8 cellular contexts compared by ENCODE assay signal in genomic region chr17:9021985-9022552, GRCh38. TPM values are rescaled to one million over a fixed set of nuclear protein-coding genes. Genes with fewer than 3 reads are reported as not detected.
A peak's percentile ranks its signal among the peaks of the same experiment; 100 is the strongest.
DNase-seq lines count a peak whose midpoint lies in the region; ATAC-seq and TF ChIP-seq lines count a peak whose summit lies in the region.

No MANE protein-coding gene starts in this region.

- no peak for TF ChIP-seq EP300 in gastroesophageal sphincter (IDR thresholded peaks at IDR 0.05)
- TF ChIP-seq EP300 in ovary (IDR thresholded peaks at IDR 0.05) = no peak

- ATAC-seq in activated CD8-positive, alpha-beta T cell treated with anti-CD3 and anti-CD28 coated beads, Interleukin-2, amount 10 ng/mL, durations not matched to agents 7 days and 5 days = peak; percentile 20
- ATAC-seq in gastroesophageal sphincter = peak; percentile 62

- peaks cover 7% of the 10 kb centered on the region for H3K4me1 Mint-ChIP-seq in activated CD4-positive, alpha-beta T cell treated with anti-CD3 and anti-CD28 coated beads, Interleukin-2, amount 10 ng/mL, durations not matched to agents 7 days and 5 days
- peaks cover 8% of the 10 kb centered on the region for H3K4me1 Mint-ChIP-seq in activated CD8-positive, alpha-beta T cell treated with anti-CD3 and anti-CD28 coated beads, Interleukin-2, amount 10 ng/mL, durations not matched to agents 7 days and 5 days (ENCODE audit: low read depth)

- H3K27ac ChIP-seq in gastroesophageal sphincter = peak overlapping the region; percentile 89 to 97 (median 90)
- H3K27ac ChIP-seq in ovary = no peak overlapping the region

- H3K9me3 Mint-ChIP-seq in activated CD4-positive, alpha-beta T cell treated with anti-CD3 and anti-CD28 coated beads, Interleukin-2, amount 10 ng/mL, durations not matched to agents 7 days and 5 days = no peaks in the 10 kb centered on the region
- no peaks in the 10 kb centered on the region for H3K9me3 Mint-ChIP-seq in activated CD8-positive, alpha-beta T cell treated with anti-CD3 and anti-CD28 coated beads, Interleukin-2, amount 10 ng/mL, durations not matched to agents 7 days and 5 days (ENCODE audit: insufficient read depth)

- WGBS in gastroesophageal sphincter (ENCODE audit: low coverage in 1 of 2), 2 donors = 0% methylated on average over 1 of the region's 76 CpGs; no CpG with 5 or more reads in 1 of the 2 donors
- WGBS in ovary, 3 donors = 0 to 1% (median 0%) methylated on average over 39 to 76 of the region's 76 CpGs

- H3K9me3 ChIP-seq in gastroesophageal sphincter (no peaks in the 10 kb centered on the region), ovary (no peaks in the 10 kb centered on the region)

- TF ChIP-seq CTCF in gastroesophageal sphincter (IDR thresholded peaks at IDR 0.05) (peak in 1 of 4 experiments; percentile 12), ovary (IDR thresholded peaks at IDR 0.05) (no peak)

- H3K4me3 Mint-ChIP-seq in activated CD4-positive, alpha-beta T cell treated with anti-CD3 and anti-CD28 coated beads, Interleukin-2, amount 10 ng/mL, durations not matched to agents 7 days and 5 days = peak overlapping the region; percentile 35
- peak overlapping the region; percentile 77 for H3K4me3 Mint-ChIP-seq in activated CD8-positive, alpha-beta T cell treated with anti-CD3 and anti-CD28 coated beads, Interleukin-2, amount 10 ng/mL, durations not matched to agents 7 days and 5 days

- peaks cover 62% of the 10 kb centered on the region for H3K27me3 Mint-ChIP-seq in activated CD4-positive, alpha-beta T cell treated with anti-CD3 and anti-CD28 coated beads, Interleukin-2, amount 10 ng/mL, durations not matched to agents 7 days and 5 days
- peaks cover 58% of the 10 kb centered on the region for H3K27me3 Mint-ChIP-seq in activated CD8-positive, alpha-beta T cell treated with anti-CD3 and anti-CD28 coated beads, Interleukin-2, amount 10 ng/mL, durations not matched to agents 7 days and 5 days (ENCODE audit: low read depth)

- POLR2A ChIA-PET in activated CD4-positive, alpha-beta T cell treated with anti-CD3 and anti-CD28 coated beads, Interleukin-2, amount 10 ng/mL, durations not matched to agents 7 days and 5 days (lab: Charles Lee) = no interaction called here
- POLR2A ChIA-PET in activated CD8-positive, alpha-beta T cell treated with anti-CD3 and anti-CD28 coated beads, Interleukin-2, amount 10 ng/mL, durations not matched to agents 7 days and 5 days (lab: Charles Lee) = no interaction called here

- peaks cover 15% of the 10 kb centered on the region for H3K27me3 ChIP-seq in gastroesophageal sphincter
- H3K27me3 ChIP-seq in ovary = no peaks in the 10 kb centered on the region

- H3K36me3 Mint-ChIP-seq in activated CD4-positive, alpha-beta T cell treated with anti-CD3 and anti-CD28 coated beads, Interleukin-2, amount 10 ng/mL, durations not matched to agents 7 days and 5 days (ENCODE audit: low read depth) = peaks cover 3% of the 10 kb centered on the region
- H3K36me3 Mint-ChIP-seq in activated CD8-positive, alpha-beta T cell treated with anti-CD3 and anti-CD28 coated beads, Interleukin-2, amount 10 ng/mL, durations not matched to agents 7 days and 5 days (ENCODE audit: low read depth) = peaks cover 3% of the 10 kb centered on the region

- TF ChIP-seq POLR2A in gastroesophageal sphincter (IDR thresholded peaks at IDR 0.05) (peak in 1 of 2 donors; percentile 48), ovary (IDR thresholded peaks at IDR 0.05) (no peak)

- H3K4me1 ChIP-seq in gastroesophageal sphincter (peaks cover 0 to 64% (median 14%) of the 10 kb centered on the region in 3 donors), ovary (ENCODE audit: insufficient read depth) (peaks cover 8% of the 10 kb centered on the region)

- DNase-seq in activated CD4-positive, alpha-beta T cell treated with anti-CD3 and anti-CD28 coated beads, Interleukin-2, amount 10 ng/mL, durations not matched to agents 7 days and 5 days = no peak
- no peak for DNase-seq in activated CD4-positive, alpha-beta T cell treated with anti-CD3 and anti-CD28 coated beads, Interleukin-2, amount 50 U/mL, for 1 hour
- DNase-seq in activated CD8-positive, alpha-beta T cell treated with anti-CD3 and anti-CD28 coated beads, Interleukin-2, amount 10 ng/mL, durations not matched to agents 7 days and 5 days = no peak
- DNase-seq in ovary = peak in 2 of 5 donors; percentile 26 to 43
- DNase-seq in NK-92 treated with Interleukin-12 subunit alpha and Interleukin-12 subunit beta, amount 100 ng/mL, for 24 hours (lab: John Stamatoyannopoulos, UW) = no peak
- DNase-seq in NCI-H526 treated with DMSO at 0.1 percent for 48 hours (lab: John Stamatoyannopoulos, UW) = no peak
- DNase-seq in NCI-H187 (lab: John Stamatoyannopoulos, UW) = no peak

- H3K4me3 ChIP-seq in gastroesophageal sphincter = peak overlapping the region; percentile 78 to 90
- peak overlapping the region; percentile 62 for H3K4me3 ChIP-seq in ovary

- no peaks in the 10 kb centered on the region for H3K36me3 ChIP-seq in gastroesophageal sphincter
- no peaks in the 10 kb centered on the region for H3K36me3 ChIP-seq in ovary

- CTCF ChIA-PET in activated CD4-positive, alpha-beta T cell treated with anti-CD3 and anti-CD28 coated beads, Interleukin-2, amount 10 ng/mL, durations not matched to agents 7 days and 5 days (lab: Charles Lee) = interaction anchor here (0.6 to 1.2 kb wide), 2 partner anchors 19 to 23 kb away, joined by 3 read pairs; no protein-coding TSS in a partner anchor
- CTCF ChIA-PET in activated CD8-positive, alpha-beta T cell treated with anti-CD3 and anti-CD28 coated beads, Interleukin-2, amount 10 ng/mL, durations not matched to agents 7 days and 5 days (lab: Charles Lee) = interaction anchor here (1.0 to 1.5 kb wide), 2 partner anchors 24 to 93 kb away, joined by 3 to 5 read pairs; no protein-coding TSS in a partner anchor

- H3K27ac Mint-ChIP-seq in activated CD4-positive, alpha-beta T cell treated with anti-CD3 and anti-CD28 coated beads, Interleukin-2, amount 10 ng/mL, durations not matched to agents 7 days and 5 days = no peak overlapping the region
- H3K27ac Mint-ChIP-seq in activated CD8-positive, alpha-beta T cell treated with anti-CD3 and anti-CD28 coated beads, Interleukin-2, amount 10 ng/mL, durations not matched to agents 7 days and 5 days = no peak overlapping the region

- intact Hi-C loops in ovary (cut with DNase I) = no loop called here

RNA-seq across cellular contexts. Expression of gene NTN1, which starts 0.8 kb away (rescaled TPM):
- under 1 TPM; 0.02 to 0.10 TPM for total RNA-seq in activated CD4-positive, alpha-beta T cell treated with anti-CD3 and anti-CD28 coated beads, Interleukin-2, amount 10 ng/mL, durations not matched to agents 7 days and 5 days
- not detected for total RNA-seq in activated CD8-positive, alpha-beta T cell treated with anti-CD3 and anti-CD28 coated beads, Interleukin-2, amount 10 ng/mL, durations not matched to agents 7 days and 5 days
- total RNA-seq in gastroesophageal sphincter (100 to 1,000 TPM in 2 of 4 donors, 10 to 100 TPM in 2; 74.3 to 211 (median 107) TPM), ovary (10 to 100 TPM in 1 of 7 donors, 1 to 10 TPM in 4, under 1 TPM in 2; 0.28 to 12.5 (median 2.1) TPM)
- polyA plus RNA-seq in ovary = 1 to 10 TPM; 1.1 to 1.6 TPM

RNA-seq across cellular contexts. Expression of gene PIK3R5, which starts 56.6 kb away (rescaled TPM):
- total RNA-seq in activated CD4-positive, alpha-beta T cell treated with anti-CD3 and anti-CD28 coated beads, Interleukin-2, amount 10 ng/mL, durations not matched to agents 7 days and 5 days = 10 to 100 TPM; 73.4 to 77.6 TPM
- total RNA-seq in activated CD8-positive, alpha-beta T cell treated with anti-CD3 and anti-CD28 coated beads, Interleukin-2, amount 10 ng/mL, durations not matched to agents 7 days and 5 days = 10 to 100 TPM; 73.9 to 77.9 TPM
- total RNA-seq in gastroesophageal sphincter (10 to 100 TPM in 3 of 4 donors, 1 to 10 TPM in 1; 8.9 to 13.1 (median 11.9) TPM), ovary (1 to 10 TPM; 1.3 to 8.9 (median 3.7) TPM)
- polyA plus RNA-seq in ovary = 1 to 10 TPM in 1 of 2 donors, under 1 TPM in 1; 0.86 to 3.8 TPM

Comparison
In these comparisons a context has a peak if more than half of its experiments do, and no peak if none do; other contexts are left out.
1. H3K27ac ChIP-seq: peak in gastroesophageal sphincter (4 of 4); none in ovary (0 of 2).
2. RNA of gene NTN1, which starts 0.8 kb away (total RNA-seq): 74.3 to 211 TPM in gastroesophageal sphincter; 0.28 to 12.5 TPM in ovary, 0.02 to 0.10 TPM in activated CD4-positive, alpha-beta T cell treated with anti-CD3 and anti-CD28 coated beads, Interleukin-2, amount 10 ng/mL, durations not matched to agents 7 days and 5 days and not detected in activated CD8-positive, alpha-beta T cell treated with anti-CD3 and anti-CD28 coated beads, Interleukin-2, amount 10 ng/mL, durations not matched to agents 7 days and 5 days; every median in the first group is over 4 times any median in the second.
3. RNA of gene PIK3R5, which starts 56.6 kb away (total RNA-seq): 73.9 to 77.9 TPM in activated CD8-positive, alpha-beta T cell treated with anti-CD3 and anti-CD28 coated beads, Interleukin-2, amount 10 ng/mL, durations not matched to agents 7 days and 5 days and 73.4 to 77.6 TPM in activated CD4-positive, alpha-beta T cell treated with anti-CD3 and anti-CD28 coated beads, Interleukin-2, amount 10 ng/mL, durations not matched to agents 7 days and 5 days; 8.9 to 13.1 TPM in gastroesophageal sphincter and 1.3 to 8.9 TPM in ovary; every median in the first group is over 4 times any median in the second.